In genomic region chr12:96516472-96517417, GRCh38 we compare ENCODE assay signal across 8 cellular contexts.
DNase-seq lines count a peak whose midpoint lies in the region; ATAC-seq and TF ChIP-seq lines count a peak whose summit lies in the region.

No MANE protein-coding gene starts in this region.

- no peak overlapping the region for H3K4me3 ChIP-seq in WERI-Rb-1 (ENCODE audit: low read depth, low read length)

- ATAC-seq in GM18498 (IDR thresholded peaks at IDR 0.05; ENCODE audit: unreplicated experiment) (peak; percentile 80), HG02885 (IDR thresholded peaks at IDR 0.05; ENCODE audit: poor library complexity, unreplicated experiment) (peak; percentile 82)

- no peaks in the 10 kb centered on the region for H3K9me3 ChIP-seq in WERI-Rb-1 (ENCODE audit: severe bottlenecking)

- H3K27ac ChIP-seq in 22Rv1: no peak overlapping the region
- no peak overlapping the region for H3K27ac ChIP-seq in WERI-Rb-1

- no peaks in the 10 kb centered on the region for H3K36me3 ChIP-seq in WERI-Rb-1

- in situ Hi-C loops in T47D (cut with HindIII; ENCODE audit: low pct_unique_long_range_greater_than_20kb, low sequenced_read_pairs): no loop called here

- DNase-seq in NCI-H2081 (lab: John Stamatoyannopoulos, UW) (peak; percentile 57 to 59), WERI-Rb-1 (peak; percentile 60), T47D (ENCODE audit: low read depth in 1 of 2, low spot score in 1 of 2) (peak; percentile 37 to 85), islet precursor cell (peak; percentile 80)
- DNase-seq in stimulated activated CD4-positive, alpha-beta T cell treated with anti-CD3 and anti-CD28 coated beads, Interleukin-1b, Interleukin-23, amount 100 ng/mL, for 48 hours: peak; percentile 85

- no peaks in the 10 kb centered on the region for H3K27me3 ChIP-seq in WERI-Rb-1 (ENCODE audit: insufficient read depth, low read depth, severe bottlenecking)

- TF ChIP-seq CTCF in 22Rv1 (IDR thresholded peaks at IDR 0.05) (peak; percentile 88), WERI-Rb-1 (IDR thresholded peaks at IDR 0.05; ENCODE audit: low read depth, low read length) (peak; percentile 39)
